12 cellular contexts compared by ENCODE assay signal in the genomic region with DNA sequence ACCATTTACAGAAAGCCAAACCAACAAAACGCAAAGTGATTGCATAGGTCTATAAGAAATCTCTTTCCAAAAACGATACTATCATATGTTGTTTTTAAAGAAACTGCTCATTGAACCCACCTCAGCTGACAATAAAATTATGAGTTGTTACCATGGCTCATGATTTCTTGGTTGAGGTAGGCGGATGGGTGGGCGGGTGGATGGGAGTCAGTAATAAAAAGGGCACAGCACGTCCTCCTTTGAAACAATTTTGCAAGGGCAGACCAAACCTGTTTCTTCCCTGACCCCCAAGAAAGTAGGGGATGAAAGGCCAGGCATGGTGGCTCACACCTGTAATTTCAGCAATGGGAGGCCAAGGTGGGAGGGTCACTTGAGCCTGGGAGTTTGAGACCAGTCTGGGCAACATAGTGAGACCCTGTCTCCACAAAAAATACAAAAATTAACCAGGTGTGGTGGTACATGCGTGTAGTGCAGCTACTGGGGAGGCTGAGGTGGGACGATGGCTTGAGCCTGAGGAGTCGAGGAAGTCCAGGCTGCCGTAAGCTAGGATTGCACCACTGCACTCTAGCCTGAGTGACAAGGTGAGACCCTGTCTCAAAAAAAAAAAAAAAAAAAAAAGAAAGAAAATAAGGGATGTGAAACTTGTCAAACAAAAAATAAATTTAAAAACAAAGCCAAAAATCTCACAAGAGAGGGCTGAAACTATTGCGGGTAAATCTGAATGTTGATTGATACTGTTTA. TPM values are rescaled to one million over a fixed set of nuclear protein-coding genes. Genes with fewer than 3 reads are reported as not detected.
DNase-seq lines count a peak whose midpoint lies in the region; ATAC-seq and TF ChIP-seq lines count a peak whose summit lies in the region.
"Had no signal": no experiment of that assay in that cellular context is flagged by ENCODE, and none has a peak within 500 bp of the region (broad histone marks: within the 10 kb centered on the region; RNA-seq: fewer than 3 reads in every experiment).

No MANE protein-coding gene starts in this region.

- peak; percentile 65 for DNase-seq in stimulated activated naive CD4-positive, alpha-beta T cell treated with Interleukin-2 at 50 U/mL for 16 hours (lab: John Stamatoyannopoulos, UW)
- DNase-seq in stimulated activated naive CD4-positive, alpha-beta T cell (lab: John Stamatoyannopoulos, UW) = no peak
- no peak for DNase-seq in activated T-helper 2 cell treated with anti-CD3 and anti-CD28 coated beads, Interferon-gamma antibody, Interleukin-2, Interleukin-4, amounts not matched to agents 10 μg/mL and 5 μg/mL and 100 μg/mL, durations not matched to agents 14 hours and 24 hours and 36 hours (ENCODE audit: low spot score)
- DNase-seq in mesothelial cell of epicardium (ENCODE audit: low spot score in 2 of 2, unreplicated experiment in 2 of 2) (no peak), COLO829 (ENCODE audit: low spot score) (no peak), lower leg skin (ENCODE audit: low spot score in 2 of 2) (no peak), iPS-NIHi7 (ENCODE audit: extremely low spot score) (no peak)
- DNase-seq: Caco-2 had no signal

- peaks cover 9% of the 10 kb centered on the region for H3K27me3 Mint-ChIP-seq in activated T-helper 2 cell treated with anti-CD3 and anti-CD28 coated beads, Interferon-gamma antibody, Interleukin-2, Interleukin-4, amounts not matched to agents 10 μg/mL and 5 μg/mL and 100 μg/mL, durations not matched to agents 14 hours and 24 hours and 36 hours (ENCODE audit: low read depth)
- no peaks in the 10 kb centered on the region for H3K27me3 Mint-ChIP-seq in mesothelial cell of epicardium (ENCODE audit: low read depth)

- no peak overlapping the region for H3K27ac Mint-ChIP-seq in activated T-helper 2 cell treated with anti-CD3 and anti-CD28 coated beads, Interferon-gamma antibody, Interleukin-2, Interleukin-4, amounts not matched to agents 10 μg/mL and 5 μg/mL and 100 μg/mL, durations not matched to agents 14 hours and 24 hours and 36 hours
- no peak overlapping the region for H3K27ac Mint-ChIP-seq in mesothelial cell of epicardium

- H3K4me3 Mint-ChIP-seq in activated T-helper 2 cell treated with anti-CD3 and anti-CD28 coated beads, Interferon-gamma antibody, Interleukin-2, Interleukin-4, amounts not matched to agents 10 μg/mL and 5 μg/mL and 100 μg/mL, durations not matched to agents 14 hours and 24 hours and 36 hours (ENCODE audit: low read depth) = peak overlapping the region; percentile 78
- H3K4me3 Mint-ChIP-seq in mesothelial cell of epicardium = peak overlapping the region; percentile 92

- TF ChIP-seq CTCF in mesothelial cell of epicardium (IDR thresholded peaks at IDR 0.05; ENCODE audit: unreplicated experiment) = no peak
- TF ChIP-seq CTCF in lower leg skin (IDR thresholded peaks at IDR 0.05) = no peak

- intact Hi-C loops in activated T-helper 2 cell treated with anti-CD3 and anti-CD28 coated beads, Interferon-gamma antibody, Interleukin-2, Interleukin-4, amounts not matched to agents 10 μg/mL and 5 μg/mL and 100 μg/mL, durations not matched to agents 14 hours and 24 hours and 36 hours (cut with micrococcal nuclease) = no loop called here
- intact Hi-C loops in lower leg skin (cut with DNase I; ENCODE audit: low total_unique reads) = no loop called here

- peaks cover 51% of the 10 kb centered on the region for H3K36me3 Mint-ChIP-seq in activated T-helper 2 cell treated with anti-CD3 and anti-CD28 coated beads, Interferon-gamma antibody, Interleukin-2, Interleukin-4, amounts not matched to agents 10 μg/mL and 5 μg/mL and 100 μg/mL, durations not matched to agents 14 hours and 24 hours and 36 hours (ENCODE audit: low read depth)
- peaks cover 8% of the 10 kb centered on the region for H3K36me3 Mint-ChIP-seq in mesothelial cell of epicardium

- peaks cover 59% of the 10 kb centered on the region for H3K4me1 Mint-ChIP-seq in activated T-helper 2 cell treated with anti-CD3 and anti-CD28 coated beads, Interferon-gamma antibody, Interleukin-2, Interleukin-4, amounts not matched to agents 10 μg/mL and 5 μg/mL and 100 μg/mL, durations not matched to agents 14 hours and 24 hours and 36 hours (ENCODE audit: low read depth)
- peaks cover 27% of the 10 kb centered on the region for H3K4me1 Mint-ChIP-seq in mesothelial cell of epicardium

- 85 to 86% methylated on average over 10 of the region's 10 CpGs for WGBS in lower leg skin, 2 donors

- H3K9me3 Mint-ChIP-seq in activated T-helper 2 cell treated with anti-CD3 and anti-CD28 coated beads, Interferon-gamma antibody, Interleukin-2, Interleukin-4, amounts not matched to agents 10 μg/mL and 5 μg/mL and 100 μg/mL, durations not matched to agents 14 hours and 24 hours and 36 hours = no peaks in the 10 kb centered on the region
- no peaks in the 10 kb centered on the region for H3K9me3 Mint-ChIP-seq in mesothelial cell of epicardium

- no peak for ATAC-seq in GM21526 (IDR thresholded peaks at IDR 0.05; ENCODE audit: low FRiP score, unreplicated experiment)
- ATAC-seq: esophagus mucosa had no signal

- no peak overlapping the region for H3K4me3 ChIP-seq in lower leg skin (ENCODE audit: low read depth, poor library complexity, severe bottlenecking)

- no peak for TF ChIP-seq POLR2A in lower leg skin (IDR thresholded peaks at IDR 0.05)

RNA-seq across cellular contexts. Expression of gene ABHD10, which starts 2.1 kb away (rescaled TPM):
- 46.3 and 46.9 TPM in 2 replicates for total RNA-seq in activated T-helper 2 cell treated with anti-CD3 and anti-CD28 coated beads, Interferon-gamma antibody, Interleukin-2, Interleukin-4, amounts not matched to agents 10 μg/mL and 5 μg/mL and 100 μg/mL, durations not matched to agents 14 hours and 24 hours and 36 hours
- total RNA-seq in mesothelial cell of epicardium = 26.4 to 30.2 TPM (median 30.0 TPM) in 3 replicates
- 10 to 100 TPM; 13.2 to 21.7 (median 16.8) TPM for total RNA-seq in lower leg skin

RNA-seq across cellular contexts. Expression of gene TAGLN3, which starts 17.8 kb away (rescaled TPM):
- 0.34 and 0.46 TPM in 2 replicates for total RNA-seq in activated T-helper 2 cell treated with anti-CD3 and anti-CD28 coated beads, Interferon-gamma antibody, Interleukin-2, Interleukin-4, amounts not matched to agents 10 μg/mL and 5 μg/mL and 100 μg/mL, durations not matched to agents 14 hours and 24 hours and 36 hours
- 0.60 to 1.8 TPM (median 1.4 TPM) in 3 replicates for total RNA-seq in mesothelial cell of epicardium
- under 1 TPM in 2 of 4 donors, not detected in 2; 0.37 to 0.68 TPM for total RNA-seq in lower leg skin
- total RNA-seq: Caco-2, esophagus mucosa, lung microvascular endothelial cell, SK-MEL-5 had no signal

RNA-seq across cellular contexts. Expression of gene TMPRSS7, which starts 53.6 kb away (rescaled TPM):
- total RNA-seq in activated T-helper 2 cell treated with anti-CD3 and anti-CD28 coated beads, Interferon-gamma antibody, Interleukin-2, Interleukin-4, amounts not matched to agents 10 μg/mL and 5 μg/mL and 100 μg/mL, durations not matched to agents 14 hours and 24 hours and 36 hours = not detected in 2 replicates
- total RNA-seq in mesothelial cell of epicardium = not detected in 3 replicates
- total RNA-seq in lower leg skin = under 1 TPM in 3 of 4 donors, not detected in 1; 0.23 to 0.34 (median 0.29) TPM
- total RNA-seq: esophagus mucosa, lung microvascular endothelial cell, SK-MEL-5 had no signal
